ENCODE assay signal across 21 cellular contexts in genomic region chr11:32511926-32512325, GRCh38.
DNase-seq lines count a peak whose midpoint lies in the region; ATAC-seq, FAIRE-seq and TF ChIP-seq lines count a peak whose summit lies in the region.
"Had no signal": no experiment of that assay in that cellular context is flagged by ENCODE, and none has a peak within 500 bp of the region (broad histone marks: within the 10 kb centered on the region; RNA-seq: fewer than 3 reads in every experiment).

No MANE protein-coding gene starts in this region.

- intact Hi-C loops in mammary epithelial cell (cut with micrococcal nuclease) (no loop called here), pancreas (cut with DNase I) (no loop called here)

- FAIRE-seq in A549 (lab: Jason Lieb, UNC), result no peak
- FAIRE-seq in pancreas (lab: Jason Lieb, UNC), result no peak
- FAIRE-seq: A204.1, HepG2 had no signal

- POLR2A ChIA-PET in A549 (lab: Yijun Ruan, JAX) (no interaction called here), HEK293T (lab: Yijun Ruan, JAX) (no interaction called here)

- dilution Hi-C loops in mammary epithelial cell (cut with HindIII; ENCODE audit: low sequenced_read_pairs), result no loop called here

- H2AFZ ChIP-seq in mammary epithelial cell (ENCODE audit: low read depth, low read length), result no peak overlapping the region

- no peak for TF ChIP-seq POLR2A in A549 (IDR thresholded peaks at IDR 0.05; ENCODE audit: low read length)

- H3K27ac ChIP-seq in A549 (no peak overlapping the region), mammary epithelial cell (ENCODE audit: insufficient read depth, low read depth, low read length) (no peak overlapping the region), pancreas (no peak overlapping the region)
- H3K27ac ChIP-seq: BLaER1, body of pancreas, thoracic aorta had no signal

- TF ChIP-seq CTCF in A549 (IDR thresholded peaks at IDR 0.05), result no peak
- TF ChIP-seq CTCF in mammary epithelial cell (conservative IDR thresholded peaks at IDR 0.05 in 1 of 2, IDR thresholded peaks at IDR 0.05 in 1 of 2; ENCODE audit: extremely low read depth in 1 of 2, insufficient read depth in 1 of 2, low read depth in 1 of 2, low read length in 2 of 2), result no peak
- TF ChIP-seq CTCF in pancreas (IDR thresholded peaks at IDR 0.05), result no peak

- H3K9ac ChIP-seq in mammary epithelial cell (ENCODE audit: insufficient read depth, low read length), result no peak overlapping the region
- H3K9ac ChIP-seq: BLaER1 had no signal

- BruUV-seq in mammary epithelial cell (replicated peaks; lab: Mats Ljungman, UMichigan), result no TSS peak

- no peaks in the 10 kb centered on the region for H3K9me3 ChIP-seq in A549
- no peaks in the 10 kb centered on the region for H3K9me3 ChIP-seq in mammary epithelial cell (replicated peaks; ENCODE audit: insufficient read depth, low read length)
- H3K9me3 ChIP-seq in pancreas, result no peaks in the 10 kb centered on the region
- H3K9me3 ChIP-seq: BLaER1, body of pancreas, thoracic aorta had no signal

- DNase-seq in A549 (ENCODE audit: low read depth in 1 of 2, low spot score in 1 of 2) (no peak), HEK293T (ENCODE audit: extremely low spot score) (no peak), RKO (ENCODE audit: low spot score) (peak; percentile 34), mammary epithelial cell (peak; percentile 15), pancreas (no peak), NCI-H1092 (lab: John Stamatoyannopoulos, UW) (no peak), NAMALWA (ENCODE audit: low spot score) (no peak)
- DNase-seq: activated CD4-positive, alpha-beta T cell treated with anti-CD3 and anti-CD28 coated beads for 36 hours; body of pancreas; Calu3; HFFc6; mesenchymal stem cell; MM.1S; naive B cell; NCI-H1930 had no signal

- no peaks in the 10 kb centered on the region for H3K79me2 ChIP-seq in mammary epithelial cell (ENCODE audit: insufficient read depth, low read length)

- no peak for TF ChIP-seq EP300 in A549 (IDR thresholded peaks at IDR 0.05)

- H3K27me3 ChIP-seq in mammary epithelial cell (ENCODE audit: insufficient read depth, low read length) (peaks cover 2% of the 10 kb centered on the region), pancreas (no peaks in the 10 kb centered on the region)
- H3K27me3 ChIP-seq: BLaER1, body of pancreas had no signal

- H3K36me3 ChIP-seq in mammary epithelial cell (ENCODE audit: insufficient read depth, low read length) (no peaks in the 10 kb centered on the region), pancreas (no peaks in the 10 kb centered on the region)
- H3K36me3 ChIP-seq: BLaER1, thoracic aorta had no signal

- TF ChIP-seq RAD21 in A549 (conservative IDR thresholded peaks at IDR 0.05 in 1 of 2, IDR thresholded peaks at IDR 0.05 in 1 of 2), result no peak

- CTCF ChIA-PET in A549 (lab: Yijun Ruan, JAX) (interaction anchor here (0.9 kb wide), 1 partner anchor 15 kb away, joined by 4 read pairs; no protein-coding TSS in a partner anchor), HEK293T (lab: Yijun Ruan, JAX) (interaction anchor here (0.6 kb wide), 1 partner anchor 131 kb away, joined by 4 read pairs; no protein-coding TSS in a partner anchor), mammary epithelial cell (lab: Charles Lee; ENCODE audit: low non-redundant PET) (interaction anchor here (0.5 kb wide), 1 partner anchor 30 kb away, joined by 5 read pairs; no protein-coding TSS in a partner anchor)

- ATAC-seq in A549 (no peak; a peak in 2 of 6 replicates), pancreas (no peak), GM21390 (IDR thresholded peaks at IDR 0.05; ENCODE audit: unreplicated experiment) (no peak)
- ATAC-seq: activated CD4-positive, alpha-beta T cell treated with anti-CD3 and anti-CD28 coated beads for 36 hours; body of pancreas; HepG2; stimulated activated memory B cell treated with anti-CD40 and anti-IgM and Interleukin-4, amounts not matched to agents 10 μg/mL and 1 μg/mL and 100 μg/mL, for 72 hours had no signal

- H3K4me1 ChIP-seq in A549 (no peaks in the 10 kb centered on the region), mammary epithelial cell (ENCODE audit: insufficient read depth, low read length) (no peaks in the 10 kb centered on the region), pancreas (no peaks in the 10 kb centered on the region)
- H3K4me1 ChIP-seq: BLaER1, body of pancreas had no signal

- in situ Hi-C loops in mammary epithelial cell (cut with MboI; ENCODE audit: low sequenced_read_pairs in 2 of 2), result no loop called here

- H4K20me1 ChIP-seq in mammary epithelial cell (ENCODE audit: insufficient read depth, low read length), result no peaks in the 10 kb centered on the region
- H4K20me1 ChIP-seq: BLaER1 had no signal

- WGBS in A549 (ENCODE audit: missing lambda C conversion rate), result 54% methylated on average over 5 of the region's 5 CpGs
- 74% methylated on average over 5 of the region's 5 CpGs for WGBS in mammary epithelial cell (ENCODE audit: low coverage, missing lambda C conversion rate)
- 37 to 47% methylated on average over 5 of the region's 5 CpGs for whole genome bisulfite sequencing in pancreas, 2 donors

- H3K4me2 ChIP-seq in A549 (0 out of 3 replicates have a peak overlapping the region, but pooled peaks have one; percentile 16), mammary epithelial cell (ENCODE audit: insufficient read depth, low read depth, low read length) (no peak overlapping the region)
- H3K4me2 ChIP-seq: BLaER1 had no signal

- no peak overlapping the region for H3K4me3 ChIP-seq in A549
- no peak overlapping the region for H3K4me3 ChIP-seq in mammary epithelial cell (replicated peaks in 1 of 3; ENCODE audit: insufficient read depth in 1 of 3, low read depth in 2 of 3, low read length in 3 of 3)
- H3K4me3 ChIP-seq in pancreas, result no peak overlapping the region
- H3K4me3 ChIP-seq: BLaER1, body of pancreas, thoracic aorta had no signal

TF ChIP-seq in A549, 52 proteins besides CTCF, POLR2A, EP300 and RAD21:
- TF ChIP-seq RCOR1 (IDR thresholded peaks at IDR 0.05; ENCODE audit: low read depth, low read length) (no peak), MAFK (IDR thresholded peaks at IDR 0.05; ENCODE audit: partially characterized antibody) (no peak), MAZ (IDR thresholded peaks at IDR 0.05; ENCODE audit: borderline replicate concordance, low read depth, low read length) (no peak), RARB (CRISPR knock-in tag; IDR thresholded peaks at IDR 0.05) (no peak), GATA3 (IDR thresholded peaks at IDR 0.05; ENCODE audit: borderline replicate concordance) (no peak), HOXB13 (CRISPR knock-in tag; IDR thresholded peaks at IDR 0.05; ENCODE audit: low read depth) (no peak), CHD2 (IDR thresholded peaks at IDR 0.05; ENCODE audit: low read length, partially characterized antibody) (no peak), PHF8 (IDR thresholded peaks at IDR 0.05; ENCODE audit: borderline replicate concordance, low read depth) (no peak), SREBF2 (IDR thresholded peaks at IDR 0.05) (no peak)
- TF ChIP-seq, protein P1, sequence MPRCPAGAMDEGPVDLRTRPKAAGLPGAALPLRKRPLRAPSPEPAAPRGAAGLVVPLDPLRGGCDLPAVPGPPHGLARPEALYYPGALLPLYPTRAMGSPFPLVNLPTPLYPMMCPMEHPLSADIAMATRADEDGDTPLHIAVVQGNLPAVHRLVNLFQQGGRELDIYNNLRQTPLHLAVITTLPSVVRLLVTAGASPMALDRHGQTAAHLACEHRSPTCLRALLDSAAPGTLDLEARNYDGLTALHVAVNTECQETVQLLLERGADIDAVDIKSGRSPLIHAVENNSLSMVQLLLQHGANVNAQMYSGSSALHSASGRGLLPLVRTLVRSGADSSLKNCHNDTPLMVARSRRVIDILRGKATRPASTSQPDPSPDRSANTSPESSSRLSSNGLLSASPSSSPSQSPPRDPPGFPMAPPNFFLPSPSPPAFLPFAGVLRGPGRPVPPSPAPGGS (IDR thresholded peaks at IDR 0.05), result no peak

TF ChIP-seq in HEK293T, 16 proteins besides CTCF, POLR2A, EP300 and RAD21:
- TF ChIP-seq HDGF (IDR thresholded peaks at IDR 0.05; ENCODE audit: borderline replicate concordance) (no peak), PKNOX1 (IDR thresholded peaks at IDR 0.05) (peak; percentile 67)

Comparison
In these comparisons a context has a peak if more than half of its experiments do, and no peak if none do; other contexts are left out.
1. DNase-seq: peak in RKO (single experiment) and mammary epithelial cell (single experiment); none in A549 (0 of 2), HEK293T (single experiment), pancreas (0 of 6), NCI-H1092 (single experiment) and NAMALWA (single experiment).